ENCODE assay signal across 16 cellular contexts in the genomic region with DNA sequence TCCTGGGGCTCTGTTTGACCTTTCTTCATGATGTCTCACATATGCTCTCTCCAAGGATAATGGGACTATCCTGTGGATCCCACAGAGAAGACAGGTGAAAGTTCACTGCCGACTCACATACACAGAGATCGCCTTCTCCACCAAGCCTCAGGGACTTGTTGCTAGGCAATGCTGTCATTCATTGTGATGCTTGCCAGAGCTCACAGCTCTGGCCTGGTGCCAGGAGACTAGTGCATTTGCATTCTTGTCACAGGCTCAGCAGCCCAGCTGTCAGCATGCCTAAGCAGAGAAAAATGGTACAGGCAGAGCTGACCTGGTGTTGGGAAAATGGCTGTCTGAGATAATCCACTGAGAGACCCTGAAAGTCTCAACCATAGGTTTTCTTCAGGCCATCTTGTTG.
A peak's percentile ranks its signal among the peaks of the same experiment; 100 is the strongest.
DNase-seq lines count a peak whose midpoint lies in the region; ATAC-seq and TF ChIP-seq lines count a peak whose summit lies in the region.
"Had no signal": no experiment of that assay in that cellular context is flagged by ENCODE, and none has a peak within 500 bp of the region (broad histone marks: within the 10 kb centered on the region; RNA-seq: fewer than 3 reads in every experiment).

No MANE protein-coding gene starts in this region.

- CTCF ChIA-PET in HEK293T (lab: Yijun Ruan, JAX), result no interaction called here

- no peak for TF ChIP-seq POLR2A in GM18505 (IDR thresholded peaks at IDR 0.05; ENCODE audit: borderline replicate concordance, extremely low read depth, insufficient read depth, insufficient read length)

- intact Hi-C loops in Right ventricle myocardium superior (cut with DNase I), result no loop called here
- intact Hi-C loops in cardiac septum (cut with DNase I), result no loop called here

- DNase-seq in Right ventricle myocardium superior (peak; percentile 83), cardiac septum (ENCODE audit: low spot score) (no peak), anterior cingulate cortex (lab: John Stamatoyannopoulos, UW) (peak in 32 of 58 donors; percentile 0 to 77 (median 48)), middle frontal gyrus (ENCODE audit: extremely low spot score, low spot score) (peak; percentile 6), HEK293T (ENCODE audit: extremely low spot score) (no peak), NCI-H2081 (lab: John Stamatoyannopoulos, UW) (no peak)
- DNase-seq: activated CD4-positive, alpha-beta T cell treated with anti-CD3 and anti-CD28 coated beads, Interleukin-2, amount 50 U/mL, for 48 hours; activated T-cell treated with anti-CD3 and anti-CD28 coated beads, Interleukin-2, amount 50 U/mL, for 24 hours; kidney glomerular epithelial cell; NCI-H345; OCI-M1; trophoblast cell had no signal

- ATAC-seq in Right ventricle myocardium superior (ENCODE audit: poor library complexity), result peak; percentile 91
- no peak for ATAC-seq in HG03097 (IDR thresholded peaks at IDR 0.05; ENCODE audit: low FRiP score, unreplicated experiment)
- no peak for ATAC-seq in GM18505 (IDR thresholded peaks at IDR 0.05; ENCODE audit: unreplicated experiment)
- ATAC-seq: pancreas, SK-N-SH treated with all-trans-retinoic acid at 6 μM for 48 hours had no signal

- POLR2A ChIA-PET in HEK293T (lab: Yijun Ruan, JAX), result no interaction called here

TF ChIP-seq in HEK293T, 16 proteins besides CTCF, POLR2A, EP300 and RAD21:
- no peak for TF ChIP-seq FOXA1 (IDR thresholded peaks at IDR 0.05)
- TF ChIP-seq ARNT (IDR thresholded peaks at IDR 0.05), result no peak
- TF ChIP-seq ELF4 (IDR thresholded peaks at IDR 0.05), result no peak
- no peak for TF ChIP-seq TARDBP (IDR thresholded peaks at IDR 0.05)
- no peak for TF ChIP-seq FOXM1 (IDR thresholded peaks at IDR 0.05; ENCODE audit: borderline replicate concordance)
- no peak for TF ChIP-seq SUZ12 (IDR thresholded peaks at IDR 0.05)
- TF ChIP-seq NFRKB (IDR thresholded peaks at IDR 0.05), result no peak

Comparison
In these comparisons a context has a peak if more than half of its experiments do, and no peak if none do; other contexts are left out.
1. DNase-seq: peak in Right ventricle myocardium superior (single experiment), anterior cingulate cortex (32 of 58) and middle frontal gyrus (single experiment); none in cardiac septum (single experiment), HEK293T (single experiment) and NCI-H2081 (0 of 2).